17 cellular contexts compared by ENCODE assay signal in the genomic region with DNA sequence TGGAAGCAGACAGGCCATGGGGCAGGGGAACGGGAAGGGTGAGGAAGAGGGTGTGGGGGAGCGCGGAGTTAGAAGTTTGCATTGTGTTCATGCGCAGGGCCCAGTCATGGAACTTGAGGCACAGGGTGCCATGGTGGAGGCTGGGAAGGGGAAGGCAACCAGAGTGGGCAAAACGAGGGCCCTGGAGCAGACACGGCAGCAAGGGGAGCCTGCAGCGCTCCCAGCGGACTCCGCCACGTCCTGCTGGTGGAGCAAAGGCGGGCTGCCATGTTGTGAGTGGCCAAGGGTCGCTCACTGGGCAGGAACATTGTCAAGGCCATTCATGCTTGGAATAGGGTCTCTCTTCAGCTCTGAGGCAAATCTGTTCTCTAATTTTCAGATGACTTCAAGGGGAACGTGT. TPM values are rescaled to one million over a fixed set of nuclear protein-coding genes. Genes with fewer than 3 reads are reported as not detected.
A peak's percentile ranks its signal among the peaks of the same experiment; 100 is the strongest.
DNase-seq lines count a peak whose midpoint lies in the region; ATAC-seq lines count a peak whose summit lies in the region.
"Had no signal": no experiment of that assay in that cellular context is flagged by ENCODE, and none has a peak within 500 bp of the region (broad histone marks: within the 10 kb centered on the region; RNA-seq: fewer than 3 reads in every experiment).

No MANE protein-coding gene starts in this region.

- no peaks in the 10 kb centered on the region for H3K27me3 Mint-ChIP-seq in activated T-cell treated with anti-CD3 and anti-CD28 coated beads, Interleukin-2, amount 50 U/mL, for 24 hours
- no peaks in the 10 kb centered on the region for H3K27me3 Mint-ChIP-seq in activated T-cell treated with anti-CD3 and anti-CD28 coated beads, Interleukin-2, amount 50 U/mL, for 4 hours (ENCODE audit: low read depth)
- no peaks in the 10 kb centered on the region for H3K27me3 Mint-ChIP-seq in T-cell
- no peaks in the 10 kb centered on the region for H3K27me3 Mint-ChIP-seq in effector memory CD8-positive, alpha-beta T cell
- H3K27me3 Mint-ChIP-seq in stimulated activated memory B cell treated with anti-CD40 and anti-IgM and Interleukin-4, amounts not matched to agents 10 μg/mL and 1 μg/mL and 100 μg/mL, for 72 hours = no peaks in the 10 kb centered on the region

- no peaks in the 10 kb centered on the region for H3K4me1 Mint-ChIP-seq in activated T-cell treated with anti-CD3 and anti-CD28 coated beads, Interleukin-2, amount 50 U/mL, for 24 hours (ENCODE audit: low read depth)
- peaks cover 2% of the 10 kb centered on the region for H3K4me1 Mint-ChIP-seq in activated T-cell treated with anti-CD3 and anti-CD28 coated beads, Interleukin-2, amount 50 U/mL, for 4 hours (ENCODE audit: low read depth)
- H3K4me1 Mint-ChIP-seq in T-cell = peaks cover 0 to 24% (median 16%) of the 10 kb centered on the region in 3 donors
- peaks cover 10% of the 10 kb centered on the region in 2 donors for H3K4me1 Mint-ChIP-seq in effector memory CD8-positive, alpha-beta T cell (ENCODE audit: low read depth in 2 of 2)
- peaks cover 11% of the 10 kb centered on the region for H3K4me1 Mint-ChIP-seq in stimulated activated memory B cell treated with anti-CD40 and anti-IgM and Interleukin-4, amounts not matched to agents 10 μg/mL and 1 μg/mL and 100 μg/mL, for 72 hours

- POLR2A ChIA-PET in T-cell (lab: Charles Lee) = no interaction called here

- peaks cover 97% of the 10 kb centered on the region for H3K36me3 Mint-ChIP-seq in activated T-cell treated with anti-CD3 and anti-CD28 coated beads, Interleukin-2, amount 50 U/mL, for 24 hours (ENCODE audit: low read depth)
- peaks cover 31% of the 10 kb centered on the region for H3K36me3 Mint-ChIP-seq in activated T-cell treated with anti-CD3 and anti-CD28 coated beads, Interleukin-2, amount 50 U/mL, for 4 hours (ENCODE audit: insufficient read depth)
- H3K36me3 Mint-ChIP-seq in T-cell = peaks cover 62% of the 10 kb centered on the region
- H3K36me3 Mint-ChIP-seq in effector memory CD8-positive, alpha-beta T cell (ENCODE audit: insufficient read depth) = peaks cover 82% of the 10 kb centered on the region
- peaks cover 68% of the 10 kb centered on the region for H3K36me3 Mint-ChIP-seq in stimulated activated memory B cell treated with anti-CD40 and anti-IgM and Interleukin-4, amounts not matched to agents 10 μg/mL and 1 μg/mL and 100 μg/mL, for 72 hours

- DNase-seq in activated T-cell treated with anti-CD3 and anti-CD28 coated beads, Interleukin-2, amount 50 U/mL, for 24 hours = no peak
- no peak for DNase-seq in activated T-cell treated with anti-CD3 and anti-CD28 coated beads, Interleukin-2, amount 50 U/mL, for 4 hours
- DNase-seq in T-cell (no peak), foreskin melanocyte (no peak)
- DNase-seq in effector memory CD8-positive, alpha-beta T cell = no peak
- DNase-seq in stimulated activated CD4-positive, alpha-beta T cell treated with anti-CD3 and anti-CD28 coated beads, Interleukin-4, amount 100 ng/mL, for 1 hour = no peak
- DNase-seq: DMS79 treated with DMSO at 0.1 percent for 48 hours, GDM1, GM23248, NCI-H1048, NCI-H146, NCI-H345, NCI-H526 treated with DMSO at 0.1 percent for 48 hours had no signal

- CTCF ChIA-PET in T-cell (lab: Charles Lee) = no interaction called here

- H3K27ac Mint-ChIP-seq in activated T-cell treated with anti-CD3 and anti-CD28 coated beads, Interleukin-2, amount 50 U/mL, for 24 hours = peak overlapping the region; percentile 67
- H3K27ac Mint-ChIP-seq in T-cell = peak overlapping the region; percentile 19 to 53
- peak overlapping the region; percentile 55 to 73 for H3K27ac Mint-ChIP-seq in effector memory CD8-positive, alpha-beta T cell
- H3K27ac Mint-ChIP-seq in stimulated activated memory B cell treated with anti-CD40 and anti-IgM and Interleukin-4, amounts not matched to agents 10 μg/mL and 1 μg/mL and 100 μg/mL, for 72 hours = peak overlapping the region; percentile 68

- ATAC-seq in activated T-cell treated with anti-CD3 and anti-CD28 coated beads, Interleukin-2, amount 50 U/mL, for 4 hours = no peak
- ATAC-seq in T-cell (replicated peaks in 1 of 4) (no peak), HG02571 (IDR thresholded peaks at IDR 0.05; ENCODE audit: unreplicated experiment) (no peak)
- no peak for ATAC-seq in effector memory CD8-positive, alpha-beta T cell (replicated peaks)
- no peak for ATAC-seq in stimulated activated memory B cell treated with anti-CD40 and anti-IgM and Interleukin-4, amounts not matched to agents 10 μg/mL and 1 μg/mL and 100 μg/mL, for 72 hours
- ATAC-seq: A549 had no signal

- H3K4me3 Mint-ChIP-seq in activated T-cell treated with anti-CD3 and anti-CD28 coated beads, Interleukin-2, amount 50 U/mL, for 24 hours = no peak overlapping the region
- H3K4me3 Mint-ChIP-seq in activated T-cell treated with anti-CD3 and anti-CD28 coated beads, Interleukin-2, amount 50 U/mL, for 4 hours = no peak overlapping the region
- H3K4me3 Mint-ChIP-seq in T-cell = no peak overlapping the region
- H3K4me3 Mint-ChIP-seq in effector memory CD8-positive, alpha-beta T cell = no peak overlapping the region
- no peak overlapping the region for H3K4me3 Mint-ChIP-seq in stimulated activated memory B cell treated with anti-CD40 and anti-IgM and Interleukin-4, amounts not matched to agents 10 μg/mL and 1 μg/mL and 100 μg/mL, for 72 hours
- H3K4me3 Mint-ChIP-seq: CD14-positive monocyte had no signal

- no peaks in the 10 kb centered on the region for H3K9me3 Mint-ChIP-seq in activated T-cell treated with anti-CD3 and anti-CD28 coated beads, Interleukin-2, amount 50 U/mL, for 24 hours
- no peaks in the 10 kb centered on the region for H3K9me3 Mint-ChIP-seq in activated T-cell treated with anti-CD3 and anti-CD28 coated beads, Interleukin-2, amount 50 U/mL, for 4 hours
- H3K9me3 Mint-ChIP-seq in T-cell = no peaks in the 10 kb centered on the region
- H3K9me3 Mint-ChIP-seq in effector memory CD8-positive, alpha-beta T cell = no peaks in the 10 kb centered on the region
- no peaks in the 10 kb centered on the region for H3K9me3 Mint-ChIP-seq in stimulated activated memory B cell treated with anti-CD40 and anti-IgM and Interleukin-4, amounts not matched to agents 10 μg/mL and 1 μg/mL and 100 μg/mL, for 72 hours
- H3K9me3 Mint-ChIP-seq: CD14-positive monocyte had no signal

RNA-seq across cellular contexts. Expression of a gene that starts 20.5 kb away (rescaled TPM):
- total RNA-seq in activated T-cell treated with anti-CD3 and anti-CD28 coated beads, Interleukin-2, amount 50 U/mL, for 4 hours = under 1 TPM; 0.19 to 0.40 (median 0.40) TPM
- under 1 TPM in 4 of 5 donors, not detected in 1; 0.19 to 0.79 (median 0.49) TPM for total RNA-seq in T-cell
